In genomic region chr7:130748531-130749389, GRCh38 we compare ENCODE assay signal across 23 cellular contexts. TPM values are rescaled to one million over a fixed set of nuclear protein-coding genes. Genes with fewer than 3 reads are reported as not detected.
DNase-seq lines count a peak whose midpoint lies in the region; ATAC-seq, FAIRE-seq and TF ChIP-seq lines count a peak whose summit lies in the region.
"Had no signal": no experiment of that assay in that cellular context is flagged by ENCODE, and none has a peak within 500 bp of the region (broad histone marks: within the 10 kb centered on the region; RNA-seq: fewer than 3 reads in every experiment).

No MANE protein-coding gene starts in this region.

- no peak overlapping the region for H3K27ac Mint-ChIP-seq in Calu3 (ENCODE audit: unreplicated experiment)
- H3K27ac Mint-ChIP-seq: CD14-positive monocyte; CD4-positive, alpha-beta memory T cell; CD4-positive, CD25-positive, alpha-beta regulatory T cell; CD8-positive, alpha-beta memory T cell had no signal

- H4K20me1 ChIP-seq in HepG2 (ENCODE audit: insufficient read depth, low read length) (no peaks in the 10 kb centered on the region), K562 (replicated peaks; ENCODE audit: control insufficient read depth, insufficient read depth, low read length) (no peaks in the 10 kb centered on the region)
- H4K20me1 ChIP-seq: BLaER1 had no signal

- no peak for TF ChIP-seq POLR2A in HepG2 (IDR thresholded peaks at IDR 0.05; ENCODE audit: insufficient read depth in 1 of 2, low read depth in 2 of 2, low read length in 2 of 2)
- TF ChIP-seq POLR2A in right lobe of liver (IDR thresholded peaks at IDR 0.05), result no peak
- no peak for TF ChIP-seq POLR2A in K562 (conservative IDR thresholded peaks at IDR 0.05)

- FAIRE-seq in HepG2 (lab: Jason Lieb, UNC) (no peak), K562 (lab: Jason Lieb, UNC) (no peak), small intestine (lab: Jason Lieb, UNC) (peak; percentile 55)
- FAIRE-seq: D721Med, GM12891, GM19239 had no signal

- H3K4me3 Mint-ChIP-seq in Calu3 (ENCODE audit: low read depth, unreplicated experiment), result no peak overlapping the region
- H3K4me3 Mint-ChIP-seq: CD4-positive, alpha-beta memory T cell; CD4-positive, CD25-positive, alpha-beta regulatory T cell; CD8-positive, alpha-beta memory T cell had no signal

- WGBS in HepG2 (ENCODE audit: low lambda C conversion rate), result 29% methylated on average over 5 of the region's 5 CpGs
- WGBS in right lobe of liver (ENCODE audit: insufficient coverage, low coverage, low lambda C conversion rate, missing lambda C conversion rate), result 80% methylated on average over 5 of the region's 5 CpGs
- WGBS in K562 (ENCODE audit: insufficient coverage, low coverage, missing lambda C conversion rate), result 11% methylated on average over 5 of the region's 5 CpGs
- 88 to 92% (median 89%) methylated on average over 5 of the region's 5 CpGs for WGBS in small intestine, 3 donors

- BruUV-seq in HepG2 (replicated peaks; lab: Mats Ljungman, UMichigan), result no TSS peak
- no TSS peak for BruUV-seq in K562 (replicated peaks; lab: Mats Ljungman, UMichigan)
- no TSS peak for BruUV-seq in Calu3 (replicated peaks; lab: Mats Ljungman, UMichigan)

- ATAC-seq in HepG2 (no peak), right lobe of liver (no peak), K562 (no peak)

- H3K4me2 ChIP-seq in HepG2 (ENCODE audit: low read depth, low read length), result no peak overlapping the region
- H3K4me2 ChIP-seq in K562 (ENCODE audit: insufficient read depth, low read length), result no peak overlapping the region
- H3K4me2 ChIP-seq: BLaER1 had no signal

- no peak overlapping the region for H3K9ac ChIP-seq in HepG2 (ENCODE audit: insufficient read depth, low read depth, low read length)
- H3K9ac ChIP-seq in K562 (ENCODE audit: insufficient read depth in 1 of 2, low read depth in 2 of 2, low read length in 2 of 2), result no peak overlapping the region
- H3K9ac ChIP-seq: BLaER1 had no signal

- intact Hi-C loops in HepG2 (cut with micrococcal nuclease; ENCODE audit: unreplicated experiment) (no loop called here), right lobe of liver (cut with DNase I) (no loop called here), K562 (cut with micrococcal nuclease) (no loop called here), Calu3 (cut with micrococcal nuclease; ENCODE audit: unreplicated experiment) (no loop called here)

- H3K27ac ChIP-seq in HepG2 (ENCODE audit: extremely low read length, insufficient read depth, low read length) (no peak overlapping the region), right lobe of liver (no peak overlapping the region), K562 (ENCODE audit: extremely low read depth, low read depth, low read length) (no peak overlapping the region), small intestine (ENCODE audit: low read depth in 1 of 2, low read length in 1 of 2) (no peak overlapping the region)
- H3K27ac ChIP-seq: 22Rv1, BLaER1 had no signal

- H2AFZ ChIP-seq in HepG2 (ENCODE audit: low read length) (no peak overlapping the region), K562 (ENCODE audit: low read depth, low read length) (no peak overlapping the region)

- H3K79me2 ChIP-seq in HepG2 (ENCODE audit: insufficient read depth, low read length) (no peaks in the 10 kb centered on the region), K562 (ENCODE audit: control insufficient read depth, insufficient read depth, low read length) (no peaks in the 10 kb centered on the region)

- in situ Hi-C loops in HepG2 (cut with HindIII; ENCODE audit: extremely low pct_ligation_motif_present, low pct_unique_long_range_greater_than_20kb) (no loop called here), K562 (cut with MboI) (no loop called here)

- no peak for TF ChIP-seq EP300 in HepG2 (IDR thresholded peaks at IDR 0.05; ENCODE audit: low read depth in 2 of 2, low read length in 2 of 2)
- TF ChIP-seq EP300 in HepG2 (CRISPR knock-in tag; IDR thresholded peaks at IDR 0.05; ENCODE audit: borderline replicate concordance), result no peak
- no peak for TF ChIP-seq EP300 in K562 (IDR thresholded peaks at IDR 0.05; ENCODE audit: low read length)

- CTCF ChIA-PET in HepG2 (lab: Yijun Ruan, JAX; ENCODE audit: low intra/inter-chr PET ratio, low total read pairs) (no interaction called here), K562 (lab: Yijun Ruan, JAX; ENCODE audit: low intra/inter-chr PET ratio) (no interaction called here), Calu3 (lab: Charles Lee) (interaction anchor here (0.7 kb wide), 1 partner anchor 24 kb away, joined by 4 read pairs; no protein-coding TSS in a partner anchor)

- H3K4me1 Mint-ChIP-seq in Calu3 (ENCODE audit: low read depth, unreplicated experiment), result no peaks in the 10 kb centered on the region
- H3K4me1 Mint-ChIP-seq: CD4-positive, alpha-beta memory T cell; CD4-positive, CD25-positive, alpha-beta regulatory T cell; CD8-positive, alpha-beta memory T cell had no signal

- H3K27me3 ChIP-seq in HepG2 (ENCODE audit: control insufficient read depth in 1 of 2, insufficient read depth in 2 of 2, low read length in 2 of 2), result peaks cover 0 to 15% of the 10 kb centered on the region in 2 experiments; a peak in 1 of 5 replicates
- peaks cover 0 to 8% of the 10 kb centered on the region in 2 donors for H3K27me3 ChIP-seq in right lobe of liver
- peaks cover 8 to 24% of the 10 kb centered on the region in 2 experiments for H3K27me3 ChIP-seq in K562 (ENCODE audit: control insufficient read depth in 2 of 2, insufficient read depth in 2 of 2, low read length in 2 of 2)
- H3K27me3 ChIP-seq in small intestine (ENCODE audit: control insufficient read depth in 2 of 2, insufficient read depth in 2 of 2, low read length in 2 of 2), result peaks cover 0 to 1% of the 10 kb centered on the region in 2 donors
- H3K27me3 ChIP-seq: BLaER1 had no signal

- no peaks in the 10 kb centered on the region for H3K4me1 ChIP-seq in HepG2 (ENCODE audit: insufficient read depth, low read length)
- no peaks in the 10 kb centered on the region for H3K4me1 ChIP-seq in right lobe of liver
- H3K4me1 ChIP-seq in K562 (replicated peaks in 1 of 2; ENCODE audit: control insufficient read depth in 2 of 2, insufficient read depth in 2 of 2, low read length in 2 of 2), result no peaks in the 10 kb centered on the region
- no peaks in the 10 kb centered on the region for H3K4me1 ChIP-seq in small intestine (ENCODE audit: control insufficient read depth in 2 of 2, insufficient read depth in 1 of 2, low read depth in 1 of 2, low read length in 1 of 2)
- H3K4me1 ChIP-seq: BE2C, BLaER1 had no signal

- H3K4me3 ChIP-seq in HepG2 (replicated peaks in 1 of 3; ENCODE audit: insufficient read depth in 1 of 3, low read depth in 2 of 3, low read length in 3 of 3) (no peak overlapping the region), right lobe of liver (no peak overlapping the region), K562 (no peak overlapping the region), small intestine (ENCODE audit: low read depth in 1 of 2, low read length in 2 of 2) (no peak overlapping the region)
- H3K4me3 ChIP-seq: BLaER1 had no signal

- peaks cover 72% of the 10 kb centered on the region for H3K27me3 Mint-ChIP-seq in Calu3 (ENCODE audit: unreplicated experiment)

- TF ChIP-seq RAD21 in HepG2 (CRISPR knock-in tag; IDR thresholded peaks at IDR 0.05) (no peak), K562 (CRISPR knock-in tag; conservative IDR thresholded peaks at IDR 0.05 in 1 of 2, IDR thresholded peaks at IDR 0.05 in 1 of 2) (no peak)

- no peaks in the 10 kb centered on the region for H3K9me1 ChIP-seq in K562 (ENCODE audit: control insufficient read depth, insufficient read depth, low read length)

- H3K9me3 ChIP-seq in HepG2 (ENCODE audit: low read length), result no peaks in the 10 kb centered on the region
- no peaks in the 10 kb centered on the region for H3K9me3 ChIP-seq in right lobe of liver
- H3K9me3 ChIP-seq in K562 (replicated peaks; ENCODE audit: control insufficient read depth, insufficient read depth, low read depth, low read length), result no peaks in the 10 kb centered on the region
- H3K9me3 ChIP-seq in small intestine (ENCODE audit: control insufficient read depth, low read depth), result no peaks in the 10 kb centered on the region
- H3K9me3 ChIP-seq: BE2C, BLaER1 had no signal

- POLR2A ChIA-PET in HepG2 (lab: Yijun Ruan, JAX), result no interaction called here
- POLR2A ChIA-PET in K562 (lab: Yijun Ruan, JAX), result no interaction called here

- DNase-seq in HepG2 (ENCODE audit: low spot score) (no peak), right lobe of liver (no peak), K562 (ENCODE audit: extremely low read depth in 1 of 4, low spot score in 3 of 4) (no peak), small intestine (no peak), amniotic stem cell (lab: John Stamatoyannopoulos, UW) (no peak), Calu3 (no peak)
- DNase-seq: ACHN; BE2C; C1 segment of cervical spinal cord; CD4-positive, alpha-beta memory T cell; CD4-positive, CD25-positive, alpha-beta regulatory T cell; CD8-positive, alpha-beta memory T cell; COR-L47; DMS79 treated with DMSO at 0.1 percent for 48 hours; GF-D8 had no signal

- no peak for TF ChIP-seq CTCF in HepG2 (CRISPR knock-in tag; IDR thresholded peaks at IDR 0.05)
- TF ChIP-seq CTCF in right lobe of liver (IDR thresholded peaks at IDR 0.05), result no peak
- no peak for TF ChIP-seq CTCF in K562 (IDR thresholded peaks at IDR 0.05 in 2 of 3, conservative IDR thresholded peaks at IDR 0.05 in 1 of 3; ENCODE audit: insufficient read depth in 2 of 3, low read depth in 1 of 3, low read length in 3 of 3)
- no peak for TF ChIP-seq CTCF in Calu3 (IDR thresholded peaks at IDR 0.05; ENCODE audit: unreplicated experiment)

- H3K9me3 Mint-ChIP-seq in Calu3 (ENCODE audit: low read depth, unreplicated experiment), result no peaks in the 10 kb centered on the region
- H3K9me3 Mint-ChIP-seq: CD4-positive, alpha-beta memory T cell; CD4-positive, CD25-positive, alpha-beta regulatory T cell; CD8-positive, alpha-beta memory T cell had no signal

- no peaks in the 10 kb centered on the region for H3K36me3 Mint-ChIP-seq in Calu3 (ENCODE audit: insufficient read depth, unreplicated experiment)
- H3K36me3 Mint-ChIP-seq: CD14-positive monocyte; CD4-positive, alpha-beta memory T cell; CD4-positive, CD25-positive, alpha-beta regulatory T cell; CD8-positive, alpha-beta memory T cell had no signal

- H3K36me3 ChIP-seq in HepG2 (replicated peaks in 1 of 2; ENCODE audit: control insufficient read depth in 1 of 2, insufficient read depth in 2 of 2, low read length in 2 of 2), result no peaks in the 10 kb centered on the region
- no peaks in the 10 kb centered on the region for H3K36me3 ChIP-seq in right lobe of liver
- no peaks in the 10 kb centered on the region for H3K36me3 ChIP-seq in K562 (ENCODE audit: control insufficient read depth, insufficient read depth, low read length)
- H3K36me3 ChIP-seq in small intestine (ENCODE audit: control insufficient read depth in 2 of 2, insufficient read depth in 2 of 2, low read length in 2 of 2), result no peaks in the 10 kb centered on the region
- H3K36me3 ChIP-seq: BE2C, BLaER1 had no signal

RNA-seq across cellular contexts. Expression of gene KLF14, which starts 14.8 kb away (rescaled TPM):
- not detected in 2 replicates for total RNA-seq in HepG2 (2016; rRNA removed; fragmentation: Illumina TruSeq; extraction: Trizol)
- total RNA-seq in HepG2 (2016; cell fraction: cytosol; rRNA removed; fragmentation: Illumina TruSeq; extraction: Trizol; ENCODE audit: low read depth), result not detected in 2 replicates
- total RNA-seq in HepG2 (2016; cell fraction: insoluble cytoplasmic fraction; rRNA removed; fragmentation: Illumina TruSeq; extraction: Trizol), result not detected in 2 replicates
- total RNA-seq in HepG2 (2016; cell fraction: membrane; rRNA removed; fragmentation: Illumina TruSeq; extraction: Trizol), result not detected in 2 replicates
- not detected in 2 replicates for total RNA-seq in HepG2 (2016; cell fraction: nucleus; rRNA removed; fragmentation: Illumina TruSeq; extraction: Trizol)
- not detected in 2 replicates for polyA plus RNA-seq in HepG2 (2011; rRNA removed)
- not detected in 2 replicates for polyA plus RNA-seq in HepG2 (2011; cell fraction: cytosol; rRNA removed)
- not detected in 2 replicates for polyA plus RNA-seq in HepG2 (2011; cell fraction: nucleus; rRNA removed)
- not detected in 2 replicates for polyA plus RNA-seq in HepG2 (2012)
- not detected in 2 replicates for polyA plus RNA-seq in HepG2 (2016; cell fraction: cytosol; fragmentation: Illumina TruSeq; extraction: Trizol; ENCODE audit: low read depth)
- not detected in 2 replicates for polyA plus RNA-seq in HepG2 (2016; cell fraction: insoluble cytoplasmic fraction; fragmentation: Illumina TruSeq; extraction: Trizol; ENCODE audit: low read depth)
- polyA plus RNA-seq in HepG2 (2016; cell fraction: membrane; fragmentation: Illumina TruSeq; extraction: Trizol; ENCODE audit: low read depth), result not detected in 2 replicates
- not detected in 2 replicates for polyA plus RNA-seq in HepG2 (2016; cell fraction: nucleus; fragmentation: Illumina TruSeq; extraction: Trizol; ENCODE audit: insufficient read depth, low read depth)
- not detected in 2 replicates for polyA minus RNA-seq in HepG2 (2011; rRNA and poly(A)+ RNA removed; ENCODE audit: low replicate concordance)
- not detected in 2 replicates for polyA minus RNA-seq in HepG2 (2011; cell fraction: cytosol; rRNA and poly(A)+ RNA removed)
- not detected in 2 replicates for polyA minus RNA-seq in HepG2 (2011; cell fraction: nucleus; rRNA and poly(A)+ RNA removed)
- not detected for total RNA-seq in right lobe of liver
- 0.35 and 0.37 TPM in 2 replicates for total RNA-seq in K562 (2011; cell fraction: chromatin; rRNA removed; ENCODE audit: low replicate concordance)
- total RNA-seq in K562 (2011; cell fraction: nucleolus; rRNA removed), result 0.26 and 0.50 TPM in 2 replicates
- total RNA-seq in K562 (2011; cell fraction: nucleoplasm; rRNA removed), result 0.22 TPM in 1 of 2 replicates, not detected in the other
- not detected in 2 replicates for total RNA-seq in K562 (2014; rRNA removed)
- 0.06 TPM in 1 of 2 replicates, not detected in the other for total RNA-seq in K562 (2014; rRNA removed; fragmentation: Illumina TruSeq; extraction: Trizol)
- total RNA-seq in K562 (2015; rRNA removed; fragmentation: Illumina TruSeq; extraction: Trizol), result not detected in 2 replicates
- total RNA-seq in K562 (2021), result not detected in 2 replicates
- 0.03 TPM in 1 of 2 replicates, not detected in the other for polyA plus RNA-seq in K562 (2011; rRNA removed)
- 0.01 TPM in 2 replicates for polyA plus RNA-seq in K562 (2011; cell fraction: cytosol; rRNA removed)
- 0.03 and 0.09 TPM in 2 replicates for polyA plus RNA-seq in K562 (2011; cell fraction: nucleus; rRNA removed)
- polyA plus RNA-seq in K562 (2012), result 0.03 TPM in 1 of 2 replicates, not detected in the other
- not detected in 2 replicates for polyA plus RNA-seq in K562 (2014; fragmentation: Illumina TruSeq; extraction: Trizol)
- not detected for polyA plus RNA-seq in K562 (2014; fragmentation: Nextera tagmentation; extraction: Ambion mirVana)
- polyA plus RNA-seq in K562 (2014; rRNA removed), result not detected in 2 replicates
- polyA minus RNA-seq in K562 (2011; rRNA and poly(A)+ RNA removed), result 0.07 TPM in 1 of 2 replicates, not detected in the other
- polyA minus RNA-seq in K562 (2011; cell fraction: cytosol; rRNA and poly(A)+ RNA removed), result not detected in 2 replicates
- 0.22 and 0.40 TPM in 2 replicates for polyA minus RNA-seq in K562 (2011; cell fraction: nucleus; rRNA and poly(A)+ RNA removed)
- not detected for polyA plus RNA-seq in small intestine
- total RNA-seq in Calu3 (2022), result 0.17 TPM in 1 of 2 replicates, not detected in the other
- total RNA-seq: A673; CD4-positive, alpha-beta memory T cell; CD4-positive, CD25-positive, alpha-beta regulatory T cell; CD8-positive, alpha-beta memory T cell had no signal
- polyA plus RNA-seq: AG04450; CD14-positive monocyte; CD4-positive, alpha-beta memory T cell; CD4-positive, CD25-positive, alpha-beta regulatory T cell; CD8-positive, alpha-beta memory T cell had no signal

Comparison
In these comparisons a context has a peak if more than half of its experiments do, and no peak if none do; other contexts are left out.
1. Of the 241 proteins assayed by ChIP-seq in both HepG2 and K562: peak only in HepG2: none; only in K562: RNF2 and ZFP36; in both: none; in neither: 238; mixed calls (peak in some experiments, not most) for 1.